24 cellular contexts compared by ENCODE assay signal in genomic region chr11:131464024-131464423, GRCh38.
"Had no signal": no experiment of that assay in that cellular context is flagged by ENCODE, and none has a peak within 500 bp of the region (broad histone marks: within the 10 kb centered on the region; RNA-seq: fewer than 3 reads in every experiment).

No MANE protein-coding gene starts in this region.

- H3K4me3 Mint-ChIP-seq: activated T-cell treated with anti-CD3 and anti-CD28 coated beads, Interleukin-2, amount 50 U/mL, for 24 hours; activated T-helper 17 cell treated with anti-CD3 and anti-CD28 coated beads, Interleukin-2, amount 50 U/mL, for 72 hours; effector memory CD8-positive, alpha-beta T cell; naive thymus-derived CD8-positive, alpha-beta T cell; T-cell; WTC11 had no signal

- H3K4me1 ChIP-seq: esophagus muscularis mucosa, gastroesophageal sphincter, heart left ventricle, lower lobe of right lung, prostate gland, spleen, upper lobe of right lung had no signal

- H3K27me3 ChIP-seq: ovary had no signal

- H3K4me1 Mint-ChIP-seq: activated T-helper 17 cell treated with anti-CD3 and anti-CD28 coated beads, Interleukin-2, amount 50 U/mL, for 72 hours; T-cell had no signal

- H3K4me3 ChIP-seq: esophagus muscularis mucosa, gastroesophageal sphincter, heart left ventricle, lower lobe of right lung, ovary, prostate gland, spleen, thoracic aorta, upper lobe of right lung had no signal

- DNase-seq: activated CD8-positive, alpha-beta memory T cell treated with anti-CD3 and anti-CD28 coated beads for 24 hours; activated CD8-positive, alpha-beta memory T cell treated with anti-CD3 and anti-CD28 coated beads, Interleukin-2, amount 50 U/mL, for 4 hours; activated T-cell treated with anti-CD3 and anti-CD28 coated beads, Interleukin-2, amount 50 U/mL, for 24 hours; aorta; central memory CD4-positive, alpha-beta T cell; effector memory CD8-positive, alpha-beta T cell; heart left ventricle; left colon; lower lobe of right lung; naive thymus-derived CD8-positive, alpha-beta T cell; ovary; spleen; stimulated activated CD4-positive, alpha-beta T cell treated with anti-CD3 and anti-CD28 coated beads, Interleukin-4, amount 100 ng/mL, for 1 hour; stimulated activated naive CD4-positive, alpha-beta T cell treated with Interleukin-2 at 50 U/mL for 16 hours; T-cell; upper lobe of right lung had no signal

- H3K36me3 ChIP-seq: esophagus muscularis mucosa, gastroesophageal sphincter, heart left ventricle, lower lobe of right lung, neutrophil, ovary, prostate gland, spleen, thoracic aorta, upper lobe of right lung had no signal

- H3K27ac Mint-ChIP-seq: activated naive CD4-positive, alpha-beta T cell treated with anti-CD3 and anti-CD28 coated beads, Interleukin-2, amount 50 U/mL, for 72 hours; activated T-cell treated with anti-CD3 and anti-CD28 coated beads, Interleukin-2, amount 50 U/mL, for 24 hours; activated T-helper 17 cell treated with anti-CD3 and anti-CD28 coated beads, Interleukin-2, amount 50 U/mL, for 72 hours; effector memory CD8-positive, alpha-beta T cell; naive thymus-derived CD8-positive, alpha-beta T cell; T-cell; WTC11 had no signal

- H3K9me3 ChIP-seq: esophagus muscularis mucosa, gastroesophageal sphincter, heart left ventricle, lower lobe of right lung, neutrophil, ovary, prostate gland, spleen, thoracic aorta, upper lobe of right lung had no signal

- H3K27ac ChIP-seq: esophagus muscularis mucosa, gastroesophageal sphincter, heart left ventricle, lower lobe of right lung, neutrophil, ovary, prostate gland, spleen, thoracic aorta, upper lobe of right lung had no signal

- H3K36me3 Mint-ChIP-seq: activated naive CD4-positive, alpha-beta T cell treated with anti-CD3 and anti-CD28 coated beads, Interleukin-2, amount 50 U/mL, for 72 hours; naive thymus-derived CD8-positive, alpha-beta T cell; T-cell; WTC11 had no signal

- H3K9me3 Mint-ChIP-seq: activated naive CD4-positive, alpha-beta T cell treated with anti-CD3 and anti-CD28 coated beads, Interleukin-2, amount 50 U/mL, for 72 hours; T-cell; WTC11 had no signal
